Comparison of ENCODE assay signal across 1 cellular context in the genomic region with DNA sequence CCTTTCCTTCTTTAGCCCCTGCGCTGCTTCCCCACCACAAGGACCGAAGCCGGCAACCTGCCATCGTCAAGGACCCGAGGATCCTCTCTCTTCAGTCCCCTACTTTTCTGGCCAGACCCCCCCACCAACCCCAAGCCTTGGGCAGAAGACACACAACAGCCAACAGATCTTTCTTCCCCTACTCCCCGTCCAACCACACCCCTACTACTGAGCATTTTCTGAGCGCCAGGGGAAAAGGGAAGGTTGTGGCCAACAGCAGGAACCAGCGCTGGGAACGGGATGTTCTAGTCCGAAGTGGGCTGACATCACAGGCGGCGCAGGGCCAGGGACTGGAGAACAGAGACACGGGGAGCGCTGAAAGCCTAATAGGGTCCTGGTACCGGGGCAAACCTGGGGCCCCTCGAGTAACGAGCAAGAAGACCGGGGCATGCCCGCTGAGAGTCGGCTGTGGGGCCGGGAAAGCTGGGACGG.
A peak's percentile ranks its signal among the peaks of the same experiment; 100 is the strongest.
TF ChIP-seq lines count a peak whose summit lies in the region.

No MANE protein-coding gene starts in this region.

TF ChIP-seq in K562, 482 proteins besides CTCF, POLR2A, EP300 and RAD21:
- TF ChIP-seq, protein P1, sequence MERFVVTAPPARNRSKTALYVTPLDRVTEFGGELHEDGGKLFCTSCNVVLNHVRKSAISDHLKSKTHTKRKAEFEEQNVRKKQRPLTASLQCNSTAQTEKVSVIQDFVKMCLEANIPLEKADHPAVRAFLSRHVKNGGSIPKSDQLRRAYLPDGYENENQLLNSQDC (CRISPR knock-in tag; IDR thresholded peaks at IDR 0.05) = no peak
- TF ChIP-seq, protein P2, sequence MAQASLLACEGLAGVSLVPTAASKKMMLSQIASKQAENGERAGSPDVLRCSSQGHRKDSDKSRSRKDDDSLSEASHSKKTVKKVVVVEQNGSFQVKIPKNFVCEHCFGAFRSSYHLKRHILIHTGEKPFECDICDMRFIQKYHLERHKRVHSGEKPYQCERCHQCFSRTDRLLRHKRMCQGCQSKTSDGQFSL (CRISPR knock-in tag; IDR thresholded peaks at IDR 0.05) = peak; percentile 15; the same call in 1 of the 2 replicates
- TF ChIP-seq, protein P2 (tag; IDR thresholded peaks at IDR 0.05) = no peak
- TF ChIP-seq, protein P3, sequence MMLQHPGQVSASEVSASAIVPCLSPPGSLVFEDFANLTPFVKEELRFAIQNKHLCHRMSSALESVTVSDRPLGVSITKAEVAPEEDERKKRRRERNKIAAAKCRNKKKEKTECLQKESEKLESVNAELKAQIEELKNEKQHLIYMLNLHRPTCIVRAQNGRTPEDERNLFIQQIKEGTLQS (IDR thresholded peaks at IDR 0.05) = no peak
- TF ChIP-seq, protein P3 (CRISPR knock-in tag; conservative IDR thresholded peaks at IDR 0.05) = no peak
- TF ChIP-seq KDM5B (IDR thresholded peaks at IDR 0.05; ENCODE audit: insufficient replicate concordance, low read depth, low read length) (peak; percentile 51), CHD1 (IDR thresholded peaks at IDR 0.05; ENCODE audit: low read length) (peak; percentile 14), GTF2E2 (tag; IDR thresholded peaks at IDR 0.05) (0 out of 2 replicates have a peak, but pooled peaks have one; percentile 28), RBBP5 (IDR thresholded peaks at IDR 0.05; ENCODE audit: borderline replicate concordance, insufficient read depth, low read length, poor library complexity, severe bottlenecking) (peak; percentile 12), PHF8 (IDR thresholded peaks at IDR 0.05; ENCODE audit: borderline replicate concordance, low read length) (peak; percentile 8; the same call in 1 of the 2 replicates), FOXA3 (CRISPR knock-in tag; conservative IDR thresholded peaks at IDR 0.05 in 1 of 2, IDR thresholded peaks at IDR 0.05 in 1 of 2) (0 out of 4 replicates have a peak, but pooled peaks of 1 of the 2 experiments have one; percentile 1), HNRNPH1 (optimal IDR thresholded peaks at IDR 0.05; ENCODE audit: low read depth, low read length) (no peak), KAT7 (CRISPR knock-in tag; IDR thresholded peaks at IDR 0.05; ENCODE audit: borderline replicate concordance) (0 out of 2 replicates have a peak, but pooled peaks have one; percentile 23)
- TF ChIP-seq, protein P4, sequence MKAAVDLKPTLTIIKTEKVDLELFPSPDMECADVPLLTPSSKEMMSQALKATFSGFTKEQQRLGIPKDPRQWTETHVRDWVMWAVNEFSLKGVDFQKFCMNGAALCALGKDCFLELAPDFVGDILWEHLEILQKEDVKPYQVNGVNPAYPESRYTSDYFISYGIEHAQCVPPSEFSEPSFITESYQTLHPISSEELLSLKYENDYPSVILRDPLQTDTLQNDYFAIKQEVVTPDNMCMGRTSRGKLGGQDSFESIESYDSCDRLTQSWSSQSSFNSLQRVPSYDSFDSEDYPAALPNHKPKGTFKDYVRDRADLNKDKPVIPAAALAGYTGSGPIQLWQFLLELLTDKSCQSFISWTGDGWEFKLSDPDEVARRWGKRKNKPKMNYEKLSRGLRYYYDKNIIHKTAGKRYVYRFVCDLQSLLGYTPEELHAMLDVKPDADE (conservative IDR thresholded peaks at IDR 0.05; ENCODE audit: control insufficient read depth, low read depth, low read length) = peak; percentile 10; the same call in 1 of the 2 replicates
- TF ChIP-seq, protein P5, sequence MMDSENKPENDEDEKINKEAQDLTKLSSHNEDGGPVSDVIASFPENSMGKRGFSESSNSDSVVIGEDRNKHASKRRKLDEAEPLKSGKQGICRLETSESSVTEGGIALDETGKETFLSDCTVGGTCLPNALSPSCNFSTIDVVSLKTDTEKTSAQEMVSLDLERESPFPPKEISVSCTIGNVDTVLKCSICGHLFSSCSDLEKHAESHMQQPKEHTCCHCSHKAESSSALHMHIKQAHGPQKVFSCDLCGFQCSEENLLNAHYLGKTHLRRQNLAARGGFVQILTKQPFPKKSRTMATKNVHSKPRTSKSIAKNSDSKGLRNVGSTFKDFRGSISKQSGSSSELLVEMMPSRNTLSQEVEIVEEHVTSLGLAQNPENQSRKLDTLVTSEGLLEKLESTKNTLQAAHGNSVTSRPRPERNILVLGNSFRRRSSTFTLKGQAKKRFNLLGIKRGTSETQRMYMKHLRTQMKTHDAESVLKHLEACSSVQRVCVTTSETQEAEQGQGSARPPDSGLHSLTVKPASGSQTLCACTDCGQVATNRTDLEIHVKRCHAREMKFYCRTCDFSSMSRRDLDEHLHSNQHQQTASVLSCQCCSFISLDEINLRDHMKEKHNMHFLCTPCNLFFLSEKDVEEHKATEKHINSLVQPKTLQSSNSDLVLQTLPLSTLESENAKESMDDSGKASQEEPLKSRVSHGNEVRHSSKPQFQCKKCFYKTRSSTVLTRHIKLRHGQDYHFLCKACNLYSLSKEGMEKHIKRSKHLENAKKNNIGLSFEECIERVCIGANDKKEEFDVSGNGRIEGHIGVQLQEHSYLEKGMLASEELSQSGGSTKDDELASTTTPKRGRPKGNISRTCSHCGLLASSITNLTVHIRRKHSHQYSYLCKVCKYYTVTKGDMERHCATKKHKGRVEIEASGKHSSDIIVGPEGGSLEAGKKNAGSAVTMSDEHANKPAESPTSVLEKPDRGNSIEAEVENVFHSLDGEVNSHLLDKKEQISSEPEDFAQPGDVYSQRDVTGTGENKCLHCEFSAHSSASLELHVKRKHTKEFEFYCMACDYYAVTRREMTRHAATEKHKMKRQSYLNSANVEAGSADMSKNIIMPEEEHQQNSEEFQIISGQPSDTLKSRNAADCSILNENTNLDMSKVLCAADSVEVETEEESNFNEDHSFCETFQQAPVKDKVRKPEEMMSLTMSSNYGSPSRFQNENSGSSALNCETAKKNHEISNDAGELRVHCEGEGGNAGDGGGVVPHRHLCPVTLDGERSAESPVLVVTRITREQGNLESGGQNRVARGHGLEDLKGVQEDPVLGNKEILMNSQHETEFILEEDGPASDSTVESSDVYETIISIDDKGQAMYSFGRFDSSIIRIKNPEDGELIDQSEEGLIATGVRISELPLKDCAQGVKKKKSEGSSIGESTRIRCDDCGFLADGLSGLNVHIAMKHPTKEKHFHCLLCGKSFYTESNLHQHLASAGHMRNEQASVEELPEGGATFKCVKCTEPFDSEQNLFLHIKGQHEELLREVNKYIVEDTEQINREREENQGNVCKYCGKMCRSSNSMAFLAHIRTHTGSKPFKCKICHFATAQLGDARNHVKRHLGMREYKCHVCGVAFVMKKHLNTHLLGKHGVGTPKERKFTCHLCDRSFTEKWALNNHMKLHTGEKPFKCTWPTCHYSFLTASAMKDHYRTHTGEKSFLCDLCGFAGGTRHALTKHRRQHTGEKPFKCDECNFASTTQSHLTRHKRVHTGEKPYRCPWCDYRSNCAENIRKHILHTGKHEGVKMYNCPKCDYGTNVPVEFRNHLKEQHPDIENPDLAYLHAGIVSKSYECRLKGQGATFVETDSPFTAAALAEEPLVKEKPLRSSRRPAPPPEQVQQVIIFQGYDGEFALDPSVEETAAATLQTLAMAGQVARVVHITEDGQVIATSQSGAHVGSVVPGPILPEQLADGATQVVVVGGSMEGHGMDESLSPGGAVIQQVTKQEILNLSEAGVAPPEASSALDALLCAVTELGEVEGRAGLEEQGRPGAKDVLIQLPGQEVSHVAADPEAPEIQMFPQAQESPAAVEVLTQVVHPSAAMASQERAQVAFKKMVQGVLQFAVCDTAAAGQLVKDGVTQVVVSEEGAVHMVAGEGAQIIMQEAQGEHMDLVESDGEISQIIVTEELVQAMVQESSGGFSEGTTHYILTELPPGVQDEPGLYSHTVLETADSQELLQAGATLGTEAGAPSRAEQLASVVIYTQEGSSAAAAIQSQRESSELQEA (IDR thresholded peaks at IDR 0.05; ENCODE audit: low read depth) = no peak
